In genomic region chr4:788636-789297, GRCh38 we compare ENCODE assay signal across 27 cellular contexts. TPM values are rescaled to one million over a fixed set of nuclear protein-coding genes. Genes with fewer than 3 reads are reported as not detected.
A peak's percentile ranks its signal among the peaks of the same experiment; 100 is the strongest.
DNase-seq lines count a peak whose midpoint lies in the region; ATAC-seq and TF ChIP-seq lines count a peak whose summit lies in the region.
"Had no signal": no experiment of that assay in that cellular context is flagged by ENCODE, and none has a peak within 500 bp of the region (broad histone marks: within the 10 kb centered on the region; RNA-seq: fewer than 3 reads in every experiment).

No MANE protein-coding gene starts in this region.

- TF ChIP-seq POLR2A in gastrocnemius medialis (IDR thresholded peaks at IDR 0.05), result no peak

- no peak overlapping the region for H3K4ac ChIP-seq in neuronal stem cell (ENCODE audit: low read length)

- DNase-seq in cardiac septum (ENCODE audit: low spot score) (peak; percentile 83), heart right ventricle (no peak), endodermal cell (peak; percentile 49), neuronal stem cell (ENCODE audit: low spot score) (no peak), CD1c-positive myeloid dendritic cell (ENCODE audit: extremely low spot score) (no peak), Kasumi-1 (lab: John Stamatoyannopoulos, UW) (no peak), gastrocnemius medialis (no peak)
- DNase-seq: activated CD4-positive, alpha-beta T cell treated with anti-CD3 and anti-CD28 coated beads for 48 hours; anterior cingulate cortex; DMS153; effector memory CD4-positive, alpha-beta T cell; IMR-90; naive thymus-derived CD8-positive, alpha-beta T cell; NCI-H2107; NCI-H748 treated with DMSO at 0.1 percent for 48 hours; nucleus accumbens; stimulated activated naive CD8-positive, alpha-beta T cell treated with anti-CD3 and anti-CD28 coated beads, Interleukin-15, Interleukin-2, amounts not matched to agents 100 U/mL and 50 U/mL, for 24 hours; T-helper 9 cell had no signal

- no peaks in the 10 kb centered on the region for H3K36me3 Mint-ChIP-seq in endodermal cell (ENCODE audit: low read depth)
- H3K36me3 Mint-ChIP-seq: activated naive CD8-positive, alpha-beta T cell had no signal

- no peaks in the 10 kb centered on the region for H3K9me3 ChIP-seq in heart right ventricle
- no peaks in the 10 kb centered on the region for H3K9me3 ChIP-seq in endodermal cell (ENCODE audit: control insufficient read depth, low read length)
- no peaks in the 10 kb centered on the region for H3K9me3 ChIP-seq in neuronal stem cell (replicated peaks in 1 of 2; ENCODE audit: control insufficient read depth in 2 of 2, insufficient read depth in 1 of 2, low read depth in 1 of 2, low read length in 2 of 2)
- no peaks in the 10 kb centered on the region for H3K9me3 ChIP-seq in gastrocnemius medialis
- H3K9me3 ChIP-seq: thoracic aorta had no signal

- no peak for TF ChIP-seq CTCF in heart right ventricle (IDR thresholded peaks at IDR 0.05)
- TF ChIP-seq CTCF in endodermal cell (conservative IDR thresholded peaks at IDR 0.05), result no peak
- TF ChIP-seq CTCF in gastrocnemius medialis (IDR thresholded peaks at IDR 0.05 in 4 of 5, conservative IDR thresholded peaks at IDR 0.05 in 1 of 5), result no peak

- H2BK120ac ChIP-seq in neuronal stem cell (ENCODE audit: low read depth, low read length), result no peak overlapping the region

- H4K8ac ChIP-seq in neuronal stem cell (ENCODE audit: low read depth, low read length), result no peak overlapping the region

- no peak overlapping the region for H3K4me2 ChIP-seq in neuronal stem cell (ENCODE audit: insufficient read depth, low read length, poor library complexity, severe bottlenecking)

- H3K9ac ChIP-seq in endodermal cell (ENCODE audit: extremely low read depth, low read length, poor library complexity, severe bottlenecking) (no peak overlapping the region), neuronal stem cell (ENCODE audit: low read depth, low read length, poor library complexity) (peak overlapping the region; percentile 32)

- H3K36me3 ChIP-seq in heart right ventricle (no peaks in the 10 kb centered on the region), endodermal cell (ENCODE audit: control insufficient read depth, insufficient read depth, low read length) (no peaks in the 10 kb centered on the region), neuronal stem cell (replicated peaks in 1 of 2; ENCODE audit: control insufficient read depth in 2 of 2, insufficient read depth in 2 of 2, low read length in 2 of 2) (no peaks in the 10 kb centered on the region), gastrocnemius medialis (no peaks in the 10 kb centered on the region)
- H3K36me3 ChIP-seq: thoracic aorta had no signal

- peaks cover 3% of the 10 kb centered on the region for H3K79me1 ChIP-seq in neuronal stem cell (ENCODE audit: low read depth, low read length)

- 55% methylated on average over 18 of the region's 18 CpGs for WGBS in heart right ventricle, 2 donors
- 89 to 92% methylated on average over 15 to 18 of the region's 18 CpGs for WGBS in endodermal cell (ENCODE audit: insufficient coverage in 1 of 2, insufficient read length in 1 of 2), 2 experiments
- WGBS in neuronal stem cell (ENCODE audit: extremely low coverage in 2 of 2, insufficient read length in 2 of 2, insufficient replicate concordance in 1 of 2), 2 donors, result no CpG with 5 or more reads among the region's 18 CpGs

- H3K4me3 ChIP-seq in heart right ventricle, result no peak overlapping the region
- H3K4me3 ChIP-seq in endodermal cell (ENCODE audit: low read length), result no peak overlapping the region
- H3K4me3 ChIP-seq in neuronal stem cell (ENCODE audit: low read length in 2 of 2), result no peak overlapping the region
- H3K4me3 ChIP-seq in gastrocnemius medialis, result no peak overlapping the region
- H3K4me3 ChIP-seq: coronary artery, lung, skin epidermis, thoracic aorta had no signal

- peak overlapping the region; percentile 75 for H2BK15ac ChIP-seq in neuronal stem cell (ENCODE audit: low read length)

- H3K4me1 Mint-ChIP-seq in endodermal cell, result peaks cover 11% of the 10 kb centered on the region

- in situ Hi-C loops in gastrocnemius medialis (cut with MboI; ENCODE audit: low sequenced_read_pairs in 4 of 4), result loop anchor here in 1 of 4 donors (10.0 kb wide), 1 partner anchor 114 kb away; the partner anchor contains the start of genes ATP5ME and MYL5

- H4K91ac ChIP-seq in neuronal stem cell (ENCODE audit: low read depth, low read length, poor library complexity), result no peak overlapping the region

- intact Hi-C loops in cardiac septum (cut with DNase I) (no loop called here), heart right ventricle (cut with DNase I) (loop anchor here in 1 of 10 donors (10.0 kb wide), 1 partner anchor 146 kb away; the partner anchor contains the start of genes GAK and TMEM175), gastrocnemius medialis (cut with DNase I; ENCODE audit: low total_unique reads) (no loop called here)

- no peak overlapping the region for H3K23ac ChIP-seq in neuronal stem cell (ENCODE audit: low read depth, low read length, poor library complexity)

- peaks cover 58% of the 10 kb centered on the region for H3K27me3 Mint-ChIP-seq in endodermal cell (ENCODE audit: insufficient read depth)

- no peak overlapping the region for H3K4me3 Mint-ChIP-seq in endodermal cell
- H3K4me3 Mint-ChIP-seq: activated naive CD8-positive, alpha-beta T cell; naive thymus-derived CD8-positive, alpha-beta T cell had no signal

- H3K4me1 ChIP-seq in heart right ventricle (peaks cover 9 to 46% (median 27%) of the 10 kb centered on the region in 9 donors), endodermal cell (ENCODE audit: control insufficient read depth, insufficient read depth, low read length) (no peaks in the 10 kb centered on the region), neuronal stem cell (ENCODE audit: control insufficient read depth in 2 of 2, insufficient read depth in 1 of 2, low read depth in 1 of 2, low read length in 2 of 2) (peaks cover 8 to 14% of the 10 kb centered on the region in 2 donors), gastrocnemius medialis (peaks cover 0 to 7% of the 10 kb centered on the region in 2 donors)

- no peak overlapping the region for H2BK12ac ChIP-seq in neuronal stem cell (ENCODE audit: low read length)

- H3K18ac ChIP-seq in neuronal stem cell (ENCODE audit: low read length), result no peak overlapping the region

- H3K27ac Mint-ChIP-seq in endodermal cell, result no peak overlapping the region
- H3K27ac Mint-ChIP-seq: activated naive CD8-positive, alpha-beta T cell; naive thymus-derived CD8-positive, alpha-beta T cell had no signal

- no peak overlapping the region for H2AK5ac ChIP-seq in neuronal stem cell (ENCODE audit: low read depth, low read length)

- H3K9me3 Mint-ChIP-seq in endodermal cell, result no peaks in the 10 kb centered on the region
- H3K9me3 Mint-ChIP-seq: naive thymus-derived CD8-positive, alpha-beta T cell had no signal

- ATAC-seq in heart right ventricle (no peak), GM21737 (IDR thresholded peaks at IDR 0.05; ENCODE audit: unreplicated experiment) (no peak), gastrocnemius medialis (no peak)
- ATAC-seq: naive thymus-derived CD8-positive, alpha-beta T cell; Panc1; stimulated activated naive CD8-positive, alpha-beta T cell treated with anti-CD3 and anti-CD28 coated beads, Interleukin-15, Interleukin-2, amounts not matched to agents 100 U/mL and 50 U/mL, for 24 hours had no signal

- H3K27me3 ChIP-seq in heart right ventricle (peaks cover 30 to 84% (median 67%) of the 10 kb centered on the region in 7 donors), endodermal cell (ENCODE audit: control insufficient read depth, insufficient read depth, low read length, poor library complexity, severe bottlenecking) (peaks cover 56% of the 10 kb centered on the region), neuronal stem cell (ENCODE audit: control insufficient read depth in 3 of 3, insufficient read depth in 3 of 3, low read depth in 1 of 3, low read length in 3 of 3) (peaks cover 21 to 68% (median 42%) of the 10 kb centered on the region in 3 experiments), gastrocnemius medialis (peaks cover 44 to 54% (median 53%) of the 10 kb centered on the region in 3 donors)

- no peak overlapping the region for H2BK5ac ChIP-seq in neuronal stem cell (ENCODE audit: low read length)

- H3K14ac ChIP-seq in neuronal stem cell (ENCODE audit: low read length), result no peak overlapping the region

- no peak overlapping the region for H2AFZ ChIP-seq in neuronal stem cell (ENCODE audit: low read length)

- H3K27ac ChIP-seq in heart right ventricle (peak overlapping the region in 1 of 10 donors; percentile 85), endodermal cell (ENCODE audit: low read depth, low read length) (no peak overlapping the region), neuronal stem cell (replicated peaks; ENCODE audit: low read length) (no peak overlapping the region), gastrocnemius medialis (no peak overlapping the region)
- H3K27ac ChIP-seq: skin epidermis, thoracic aorta, VCaP had no signal

RNA-seq across cellular contexts. Expression of gene CPLX1, which starts 37.2 kb away (rescaled TPM):
- 9.4 TPM for total RNA-seq in cardiac septum
- total RNA-seq in heart right ventricle, result 1 to 10 TPM; 1.5 to 4.8 (median 2.2) TPM
- polyA plus RNA-seq in heart right ventricle, result 10 to 100 TPM in 1 of 2 donors, 1 to 10 TPM in 1; 2.1 to 10.8 TPM
- 1 to 10 TPM; 1.0 to 1.9 TPM for total RNA-seq in endodermal cell
- 0.36 TPM for polyA plus RNA-seq in endodermal cell (2013, experiment 1 of 2)
- polyA plus RNA-seq in endodermal cell (2013, experiment 2 of 2), result 1.0 TPM
- 0.13 TPM for polyA plus RNA-seq in neuronal stem cell (2013, experiment 1 of 2)
- polyA plus RNA-seq in neuronal stem cell (2013, experiment 2 of 2), result 0.12 TPM
- total RNA-seq in gastrocnemius medialis, result 1 to 10 TPM in 1 of 4 donors, under 1 TPM in 1, not detected in 2; 0.91 to 1.0 TPM
- total RNA-seq: glomerular endothelial cell, IMR-90 had no signal
- polyA plus RNA-seq: naive thymus-derived CD8-positive, alpha-beta T cell had no signal

Comparison
In these comparisons a context has a peak if more than half of its experiments do, and no peak if none do; other contexts are left out.
1. DNase-seq: peak in cardiac septum (single experiment) and endodermal cell (single experiment); none in heart right ventricle (0 of 2), neuronal stem cell (single experiment), CD1c-positive myeloid dendritic cell (single experiment), Kasumi-1 (0 of 2) and gastrocnemius medialis (0 of 2).